In genomic region chr14:41749425-41749824, GRCh38 we compare ENCODE assay signal across 8 cellular contexts.
DNase-seq lines count a peak whose midpoint lies in the region; ATAC-seq and TF ChIP-seq lines count a peak whose summit lies in the region.

No MANE protein-coding gene starts in this region.

- no peaks in the 10 kb centered on the region for H3K36me3 ChIP-seq in CD8-positive, alpha-beta T cell (ENCODE audit: insufficient read depth, low read length)
- no peaks in the 10 kb centered on the region for H3K36me3 ChIP-seq in skeletal muscle tissue (ENCODE audit: control insufficient read depth in 3 of 3, insufficient read depth in 3 of 3, low read length in 3 of 3)

- no peaks in the 10 kb centered on the region for H3K27me3 ChIP-seq in CD8-positive, alpha-beta T cell (ENCODE audit: insufficient read depth, low read length)
- H3K27me3 ChIP-seq in skeletal muscle tissue (ENCODE audit: control insufficient read depth in 3 of 3, insufficient read depth in 3 of 3, low read length in 3 of 3), result no peaks in the 10 kb centered on the region

- peak overlapping the region; percentile 48 for H3K4me3 ChIP-seq in CD8-positive, alpha-beta T cell (ENCODE audit: low read depth, low read length)
- H3K4me3 ChIP-seq in astrocyte of the spinal cord (ENCODE audit: low read depth, low read length), result no peak overlapping the region
- H3K4me3 ChIP-seq in skeletal muscle tissue (ENCODE audit: low read length in 3 of 3), result peak overlapping the region in 2 of 3 donors; percentile 18 to 75

- no peaks in the 10 kb centered on the region for H3K36me3 Mint-ChIP-seq in CD8-positive, alpha-beta T cell
- no peaks in the 10 kb centered on the region for H3K36me3 Mint-ChIP-seq in mesothelial cell of epicardium

- H3K9me3 Mint-ChIP-seq in CD8-positive, alpha-beta T cell, result peaks cover 2% of the 10 kb centered on the region
- H3K9me3 Mint-ChIP-seq in mesothelial cell of epicardium, result peaks cover 6% of the 10 kb centered on the region

- peak overlapping the region; percentile 46 for H3K27ac ChIP-seq in CD8-positive, alpha-beta T cell (ENCODE audit: low read depth, low read length)
- H3K27ac ChIP-seq in skeletal muscle tissue (ENCODE audit: low read depth, low read length), result no peak overlapping the region

- H3K9ac ChIP-seq in skeletal muscle tissue (ENCODE audit: low read depth in 1 of 3, low read length in 3 of 3), result no peak overlapping the region

- ATAC-seq in CD8-positive, alpha-beta T cell, result peak; percentile 86
- peak; percentile 93 for ATAC-seq in GM21360 (IDR thresholded peaks at IDR 0.05; ENCODE audit: unreplicated experiment)

- in situ Hi-C loops in astrocyte of the spinal cord (cut with HindIII; ENCODE audit: low sequenced_read_pairs), result no loop called here

- intact Hi-C loops in CD8-positive, alpha-beta T cell (cut with DNase I, micrococcal nuclease), result no loop called here
- intact Hi-C loops in posterior cingulate gyrus (cut with DNase I), result no loop called here

- no peaks in the 10 kb centered on the region for H3K27me3 Mint-ChIP-seq in CD8-positive, alpha-beta T cell (ENCODE audit: low read depth)
- H3K27me3 Mint-ChIP-seq in mesothelial cell of epicardium (ENCODE audit: low read depth), result no peaks in the 10 kb centered on the region

- peak overlapping the region; percentile 80 for H3K27ac Mint-ChIP-seq in CD8-positive, alpha-beta T cell
- no peak overlapping the region for H3K27ac Mint-ChIP-seq in mesothelial cell of epicardium

- H3K4me1 ChIP-seq in CD8-positive, alpha-beta T cell (ENCODE audit: insufficient read depth, low read length), result peaks cover 3% of the 10 kb centered on the region
- H3K4me1 ChIP-seq in skeletal muscle tissue (ENCODE audit: control insufficient read depth in 3 of 3, insufficient read depth in 3 of 3, low read length in 3 of 3), result no peaks in the 10 kb centered on the region

- DNase-seq in CD8-positive, alpha-beta T cell, result no peak
- peak; percentile 6 to 24 for DNase-seq in Kasumi-1 (lab: John Stamatoyannopoulos, UW)
- DNase-seq in astrocyte of the spinal cord (ENCODE audit: low read depth, low spot score), result peak; percentile 43
- DNase-seq in NCI-H526 (lab: John Stamatoyannopoulos, UW), result no peak
- DNase-seq in mesothelial cell of epicardium (ENCODE audit: low spot score in 2 of 2, unreplicated experiment in 2 of 2), result no peak
- DNase-seq in posterior cingulate gyrus, result no peak

- no peaks in the 10 kb centered on the region for H3K9me3 ChIP-seq in CD8-positive, alpha-beta T cell (ENCODE audit: low read length)
- no peaks in the 10 kb centered on the region for H3K9me3 ChIP-seq in skeletal muscle tissue (ENCODE audit: control insufficient read depth in 3 of 3, low read length in 3 of 3)

- peaks cover 22% of the 10 kb centered on the region for H3K4me1 Mint-ChIP-seq in CD8-positive, alpha-beta T cell (ENCODE audit: low read depth)
- no peaks in the 10 kb centered on the region for H3K4me1 Mint-ChIP-seq in mesothelial cell of epicardium

- POLR2A ChIA-PET in CD8-positive, alpha-beta T cell (lab: Charles Lee), result no interaction called here

- peak overlapping the region; percentile 79 for H3K4me3 Mint-ChIP-seq in CD8-positive, alpha-beta T cell
- H3K4me3 Mint-ChIP-seq in mesothelial cell of epicardium, result no peak overlapping the region

- TF ChIP-seq CTCF in CD8-positive, alpha-beta T cell (IDR thresholded peaks at IDR 0.05), result no peak
- TF ChIP-seq CTCF in astrocyte of the spinal cord (IDR thresholded peaks at IDR 0.05; ENCODE audit: low read depth, low read length) (no peak), mesothelial cell of epicardium (IDR thresholded peaks at IDR 0.05; ENCODE audit: unreplicated experiment) (no peak)

- CTCF ChIA-PET in CD8-positive, alpha-beta T cell (lab: Charles Lee), result no interaction called here

Comparison
In these comparisons a context has a peak if more than half of its experiments do, and no peak if none do; other contexts are left out.
1. DNase-seq: peak in Kasumi-1 (2 of 2) and astrocyte of the spinal cord (single experiment); none in CD8-positive, alpha-beta T cell (0 of 7), NCI-H526 (0 of 2), mesothelial cell of epicardium (0 of 2) and posterior cingulate gyrus (0 of 10).